Comparison of ENCODE assay signal across 1 cellular context in genomic region chr1:119816407-119816806, GRCh38.
TF ChIP-seq lines count a peak whose summit lies in the region.

No MANE protein-coding gene starts in this region.

TF ChIP-seq in HepG2, 621 proteins besides CTCF, POLR2A, EP300 and RAD21 (continued from another document and continues in another):
- TF ChIP-seq NFYC (CRISPR knock-in tag; IDR thresholded peaks at IDR 0.05): no peak
- peak; percentile 61; the same call in 1 of the 2 replicates for TF ChIP-seq NCOR1 (IDR thresholded peaks at IDR 0.05; ENCODE audit: borderline replicate concordance, low read length)
- TF ChIP-seq ZNF33A (CRISPR knock-in tag; IDR thresholded peaks at IDR 0.05; ENCODE audit: borderline replicate concordance): no peak
- peak; percentile 51; the same call in 1 of the 2 replicates for TF ChIP-seq SIX1 (CRISPR knock-in tag; IDR thresholded peaks at IDR 0.05; ENCODE audit: borderline replicate concordance)
- TF ChIP-seq ZMYM4 (CRISPR knock-in tag; IDR thresholded peaks at IDR 0.05): no peak
- peak; percentile 79; the same call in 1 of the 2 replicates for TF ChIP-seq ZNF224 (CRISPR knock-in tag; IDR thresholded peaks at IDR 0.05)
- TF ChIP-seq NFRKB (IDR thresholded peaks at IDR 0.05): no peak
- peak; percentile 27; the same call in 1 of the 2 replicates for TF ChIP-seq IRF2 (CRISPR knock-in tag; IDR thresholded peaks at IDR 0.05)
- TF ChIP-seq USF2 (IDR thresholded peaks at IDR 0.05; ENCODE audit: low read depth, low read length): no peak
- no peak for TF ChIP-seq USF2 (CRISPR knock-in tag; IDR thresholded peaks at IDR 0.05; ENCODE audit: borderline replicate concordance)
- TF ChIP-seq KAT7 (CRISPR knock-in tag; IDR thresholded peaks at IDR 0.05; ENCODE audit: borderline replicate concordance): no peak
- no peak for TF ChIP-seq ZNF672 (CRISPR knock-in tag; IDR thresholded peaks at IDR 0.05)
- no peak for TF ChIP-seq CEBPB (IDR thresholded peaks at IDR 0.05; ENCODE audit: borderline replicate concordance, low read depth, low read length)
- TF ChIP-seq SIN3B (IDR thresholded peaks at IDR 0.05; ENCODE audit: low read length): no peak
- TF ChIP-seq ELF3 (CRISPR knock-in tag; IDR thresholded peaks at IDR 0.05): peak; percentile 44; the same call in 1 of the 2 replicates
- no peak for TF ChIP-seq PHF21A (CRISPR knock-in tag; IDR thresholded peaks at IDR 0.05)
- no peak for TF ChIP-seq ATF6 (CRISPR knock-in tag; conservative IDR thresholded peaks at IDR 0.05)
- no peak for TF ChIP-seq KMT2B (CRISPR knock-in tag; IDR thresholded peaks at IDR 0.05)
- TF ChIP-seq ZNF740 (CRISPR knock-in tag; IDR thresholded peaks at IDR 0.05): no peak
- no peak for TF ChIP-seq TFDP2 (CRISPR knock-in tag; IDR thresholded peaks at IDR 0.05)
- TF ChIP-seq MED1 (CRISPR knock-in tag; IDR thresholded peaks at IDR 0.05): 0 out of 2 replicates have a peak, but pooled peaks have one; percentile 45
- no peak for TF ChIP-seq BRCA1 (CRISPR knock-in tag; IDR thresholded peaks at IDR 0.05)
- TF ChIP-seq NR2F2 (IDR thresholded peaks at IDR 0.05; ENCODE audit: borderline replicate concordance, low read depth): no peak
- TF ChIP-seq HNRNPL (IDR thresholded peaks at IDR 0.05; ENCODE audit: low read depth, low read length): no peak
- no peak for TF ChIP-seq TBL1XR1 (IDR thresholded peaks at IDR 0.05; ENCODE audit: borderline replicate concordance, low read length, partially characterized antibody)
- no peak for TF ChIP-seq E2F1 (CRISPR knock-in tag; IDR thresholded peaks at IDR 0.05)
- no peak; the same call in 1 of the 2 replicates for TF ChIP-seq ZFP36L1 (CRISPR knock-in tag; IDR thresholded peaks at IDR 0.05)
- no peak for TF ChIP-seq ZKSCAN1 (IDR thresholded peaks at IDR 0.05; ENCODE audit: low read length)
- no peak for TF ChIP-seq ZNF737 (CRISPR knock-in tag; IDR thresholded peaks at IDR 0.05; ENCODE audit: borderline replicate concordance)
- TF ChIP-seq DNMT3B (CRISPR knock-in tag; conservative IDR thresholded peaks at IDR 0.05): no peak
- no peak for TF ChIP-seq MTF2 (CRISPR knock-in tag; IDR thresholded peaks at IDR 0.05; ENCODE audit: borderline replicate concordance)
- no peak for TF ChIP-seq TP53 (CRISPR knock-in tag; conservative IDR thresholded peaks at IDR 0.05)
- no peak for TF ChIP-seq TAF15 (IDR thresholded peaks at IDR 0.05; ENCODE audit: low read depth, low read length, poor library complexity, severe bottlenecking)
- TF ChIP-seq RXRA (CRISPR knock-in tag; IDR thresholded peaks at IDR 0.05): no peak
- TF ChIP-seq FOXM1 (CRISPR knock-in tag; IDR thresholded peaks at IDR 0.05): no peak
- no peak for TF ChIP-seq ZMAT3 (CRISPR knock-in tag; conservative IDR thresholded peaks at IDR 0.05)
- TF ChIP-seq PHF8 (CRISPR knock-in tag; IDR thresholded peaks at IDR 0.05): no peak
- TF ChIP-seq IRF9 (CRISPR knock-in tag; IDR thresholded peaks at IDR 0.05; ENCODE audit: borderline replicate concordance): no peak
- TF ChIP-seq THYN1 (CRISPR knock-in tag; IDR thresholded peaks at IDR 0.05; ENCODE audit: borderline replicate concordance, low read depth): no peak
- TF ChIP-seq DR1 (CRISPR knock-in tag; IDR thresholded peaks at IDR 0.05): no peak
- TF ChIP-seq, protein P1, sequence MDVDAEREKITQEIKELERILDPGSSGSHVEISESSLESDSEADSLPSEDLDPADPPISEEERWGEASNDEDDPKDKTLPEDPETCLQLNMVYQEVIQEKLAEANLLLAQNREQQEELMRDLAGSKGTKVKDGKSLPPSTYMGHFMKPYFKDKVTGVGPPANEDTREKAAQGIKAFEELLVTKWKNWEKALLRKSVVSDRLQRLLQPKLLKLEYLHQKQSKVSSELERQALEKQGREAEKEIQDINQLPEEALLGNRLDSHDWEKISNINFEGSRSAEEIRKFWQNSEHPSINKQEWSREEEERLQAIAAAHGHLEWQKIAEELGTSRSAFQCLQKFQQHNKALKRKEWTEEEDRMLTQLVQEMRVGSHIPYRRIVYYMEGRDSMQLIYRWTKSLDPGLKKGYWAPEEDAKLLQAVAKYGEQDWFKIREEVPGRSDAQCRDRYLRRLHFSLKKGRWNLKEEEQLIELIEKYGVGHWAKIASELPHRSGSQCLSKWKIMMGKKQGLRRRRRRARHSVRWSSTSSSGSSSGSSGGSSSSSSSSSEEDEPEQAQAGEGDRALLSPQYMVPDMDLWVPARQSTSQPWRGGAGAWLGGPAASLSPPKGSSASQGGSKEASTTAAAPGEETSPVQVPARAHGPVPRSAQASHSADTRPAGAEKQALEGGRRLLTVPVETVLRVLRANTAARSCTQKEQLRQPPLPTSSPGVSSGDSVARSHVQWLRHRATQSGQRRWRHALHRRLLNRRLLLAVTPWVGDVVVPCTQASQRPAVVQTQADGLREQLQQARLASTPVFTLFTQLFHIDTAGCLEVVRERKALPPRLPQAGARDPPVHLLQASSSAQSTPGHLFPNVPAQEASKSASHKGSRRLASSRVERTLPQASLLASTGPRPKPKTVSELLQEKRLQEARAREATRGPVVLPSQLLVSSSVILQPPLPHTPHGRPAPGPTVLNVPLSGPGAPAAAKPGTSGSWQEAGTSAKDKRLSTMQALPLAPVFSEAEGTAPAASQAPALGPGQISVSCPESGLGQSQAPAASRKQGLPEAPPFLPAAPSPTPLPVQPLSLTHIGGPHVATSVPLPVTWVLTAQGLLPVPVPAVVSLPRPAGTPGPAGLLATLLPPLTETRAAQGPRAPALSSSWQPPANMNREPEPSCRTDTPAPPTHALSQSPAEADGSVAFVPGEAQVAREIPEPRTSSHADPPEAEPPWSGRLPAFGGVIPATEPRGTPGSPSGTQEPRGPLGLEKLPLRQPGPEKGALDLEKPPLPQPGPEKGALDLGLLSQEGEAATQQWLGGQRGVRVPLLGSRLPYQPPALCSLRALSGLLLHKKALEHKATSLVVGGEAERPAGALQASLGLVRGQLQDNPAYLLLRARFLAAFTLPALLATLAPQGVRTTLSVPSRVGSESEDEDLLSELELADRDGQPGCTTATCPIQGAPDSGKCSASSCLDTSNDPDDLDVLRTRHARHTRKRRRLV (CRISPR knock-in tag; IDR thresholded peaks at IDR 0.05): no peak
- TF ChIP-seq KLF6 (CRISPR knock-in tag; IDR thresholded peaks at IDR 0.05): no peak; the same call in 1 of the 2 replicates
- no peak for TF ChIP-seq ELF4 (CRISPR knock-in tag; IDR thresholded peaks at IDR 0.05; ENCODE audit: borderline replicate concordance)
- no peak for TF ChIP-seq ZNF772 (CRISPR knock-in tag; IDR thresholded peaks at IDR 0.05)
- TF ChIP-seq, protein P2, sequence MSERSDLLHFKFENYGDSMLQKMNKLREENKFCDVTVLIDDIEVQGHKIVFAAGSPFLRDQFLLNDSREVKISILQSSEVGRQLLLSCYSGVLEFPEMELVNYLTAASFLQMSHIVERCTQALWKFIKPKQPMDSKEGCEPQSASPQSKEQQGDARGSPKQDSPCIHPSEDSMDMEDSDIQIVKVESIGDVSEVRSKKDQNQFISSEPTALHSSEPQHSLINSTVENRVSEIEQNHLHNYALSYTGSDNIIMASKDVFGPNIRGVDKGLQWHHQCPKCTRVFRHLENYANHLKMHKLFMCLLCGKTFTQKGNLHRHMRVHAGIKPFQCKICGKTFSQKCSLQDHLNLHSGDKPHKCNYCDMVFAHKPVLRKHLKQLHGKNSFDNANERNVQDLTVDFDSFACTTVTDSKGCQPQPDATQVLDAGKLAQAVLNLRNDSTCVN (CRISPR knock-in tag; IDR thresholded peaks at IDR 0.05; ENCODE audit: borderline replicate concordance): no peak
- no peak for TF ChIP-seq ZBTB2 (CRISPR knock-in tag; IDR thresholded peaks at IDR 0.05; ENCODE audit: low read depth)
- TF ChIP-seq UBTF (CRISPR knock-in tag; IDR thresholded peaks at IDR 0.05): no peak
